ENCODE assay signal across 8 cellular contexts in the genomic region with DNA sequence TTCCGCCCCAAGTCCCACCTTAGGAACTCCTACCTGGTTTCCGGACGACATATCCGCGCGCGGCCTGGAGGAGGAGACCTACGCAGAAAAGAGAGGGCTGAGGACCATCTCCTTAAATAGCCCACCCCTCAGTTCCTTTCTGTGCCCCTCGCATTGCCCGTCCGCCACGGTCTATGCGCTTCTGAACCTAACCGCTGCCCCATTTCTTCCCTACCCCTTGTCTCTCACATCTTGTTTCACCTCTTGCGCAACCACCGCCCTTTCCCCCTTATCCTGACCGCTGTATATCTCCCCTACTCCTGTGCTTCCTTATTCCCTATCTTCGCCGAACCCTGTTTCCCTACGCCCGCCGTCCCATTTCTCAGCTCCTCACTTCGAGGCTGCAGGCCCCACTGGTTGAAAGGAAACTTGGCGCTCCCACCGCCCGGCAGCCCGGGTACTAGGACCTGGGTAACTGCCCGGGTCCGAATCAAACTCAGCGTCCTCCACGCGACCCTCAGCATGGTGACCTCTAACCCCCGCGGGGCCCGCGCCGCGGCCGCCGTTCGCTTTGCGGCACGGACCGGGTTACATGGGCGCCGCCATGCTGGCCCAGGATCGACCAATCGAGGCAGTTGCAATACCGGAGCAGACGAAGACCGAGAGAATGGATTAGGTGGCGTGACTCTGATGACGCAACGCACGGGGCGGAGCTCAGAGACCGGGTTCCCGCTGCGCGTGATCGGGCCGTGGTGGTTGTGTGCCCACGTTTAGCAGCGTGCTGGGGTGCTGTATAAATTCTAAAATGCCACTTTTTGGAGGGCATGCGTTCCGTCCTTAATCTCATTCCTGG. TPM values are rescaled to one million over a fixed set of nuclear protein-coding genes. Genes with fewer than 3 reads are reported as not detected.
DNase-seq lines count a peak whose midpoint lies in the region; ATAC-seq, FAIRE-seq and TF ChIP-seq lines count a peak whose summit lies in the region.

Gene MRPS15 (minus strand): TSS at position 612 of the 832 bp plus-strand sequence. CDS start 109 bp downstream, at position 503.

- peak; percentile 93 for TF ChIP-seq POLR2A in GM12892 (IDR thresholded peaks at IDR 0.05; ENCODE audit: low read depth, low read length)

- H3K4me1 ChIP-seq in heart right ventricle (peaks cover 8 to 25% (median 17%) of the 10 kb centered on the region in 9 donors), upper lobe of right lung (peaks cover 10% of the 10 kb centered on the region)

- TF ChIP-seq CTCF in heart right ventricle (IDR thresholded peaks at IDR 0.05) (no peak), upper lobe of right lung (IDR thresholded peaks at IDR 0.05) (no peak)

- ATAC-seq in HG02852 (IDR thresholded peaks at IDR 0.05; ENCODE audit: unreplicated experiment) (peak; percentile 89), heart right ventricle (peak; percentile 95 to 98 (median 96)), upper lobe of right lung (peak; percentile 95)

- whole genome bisulfite sequencing in heart right ventricle, 2 donors, result 0% methylated on average over 66 of the region's 66 CpGs

- peak within 1 kb of the TSS; percentile 81 to 99 (median 96) for H3K4me3 ChIP-seq in heart right ventricle
- H3K4me3 ChIP-seq in upper lobe of right lung, result peak within 1 kb of the TSS; percentile 84

- H3K36me3 ChIP-seq in heart right ventricle (peaks cover 0 to 49% (median 19%) of the 10 kb centered on the region in 9 donors), upper lobe of right lung (peaks cover 35% of the 10 kb centered on the region)

- H3K27ac ChIP-seq in heart right ventricle, result peak within 1 kb of the TSS; percentile 9 to 95 (median 89)
- H3K27ac ChIP-seq in upper lobe of right lung, result peak within 1 kb of the TSS; percentile 93

- peak; percentile 90 for DNase-seq in GM12892 (ENCODE audit: insufficient read length)
- peak; percentile 89 for DNase-seq in NCI-H146 (lab: John Stamatoyannopoulos, UW)
- peak; percentile 74 to 94 (median 87) for DNase-seq in T-helper 1 cell
- peak; percentile 94 for DNase-seq in amniotic epithelial cell (ENCODE audit: low read depth)
- peak; percentile 94 to 97 for DNase-seq in heart right ventricle
- peak; percentile 99 for DNase-seq in posterior vena cava (ENCODE audit: low spot score)
- DNase-seq in upper lobe of right lung, result peak; percentile 98

- no peaks in the 10 kb centered on the region for H3K9me3 ChIP-seq in heart right ventricle
- no peaks in the 10 kb centered on the region for H3K9me3 ChIP-seq in upper lobe of right lung

- intact Hi-C loops in heart right ventricle (cut with DNase I) (no loop called here), posterior vena cava (cut with DNase I) (no loop called here), upper lobe of right lung (cut with DNase I) (no loop called here)

- peak; percentile 98 for FAIRE-seq in GM12892 (lab: Jason Lieb, UNC)

- H3K27me3 ChIP-seq in heart right ventricle (no peaks in the 10 kb centered on the region), upper lobe of right lung (no peaks in the 10 kb centered on the region)

RNA-seq across cellular contexts. Expression of gene MRPS15, which starts in this region (rescaled TPM):
- 107 TPM for polyA plus RNA-seq in GM12892 (2012; ENCODE audit: missing spikeins)
- total RNA-seq in heart right ventricle (100 to 1,000 TPM in 6 of 10 donors, 10 to 100 TPM in 4; 86.1 to 118 (median 104) TPM), posterior vena cava (10 to 100 TPM; 46.4 to 48.3 TPM), upper lobe of right lung (65.0 TPM)
- polyA plus RNA-seq in heart right ventricle, result 100 to 1,000 TPM; 162 to 505 TPM

Comparison
In these comparisons a context has a peak if more than half of its experiments do, and no peak if none do; other contexts are left out.
1. Peak in every context shown above with its lines: DNase-seq, ATAC-seq, H3K4me3 ChIP-seq and H3K27ac ChIP-seq.